ENCODE assay signal across 5 cellular contexts in genomic region chr12:90802727-90803126, GRCh38.
"Had no signal": no experiment of that assay in that cellular context is flagged by ENCODE, and none has a peak within 500 bp of the region (broad histone marks: within the 10 kb centered on the region; RNA-seq: fewer than 3 reads in every experiment).

No MANE protein-coding gene starts in this region.

- H3K36me3 Mint-ChIP-seq: IgD-negative memory B cell had no signal

- H3K27me3 Mint-ChIP-seq: IgD-negative memory B cell had no signal

- H3K27ac Mint-ChIP-seq: IgD-negative memory B cell had no signal

- H3K4me3 Mint-ChIP-seq: IgD-negative memory B cell had no signal

- DNase-seq: GM23248, GOT3, H7 had no signal

- H3K4me1 Mint-ChIP-seq: IgD-negative memory B cell had no signal

- ATAC-seq: HCT116 had no signal
